11 cellular contexts compared by ENCODE assay signal in the genomic region with DNA sequence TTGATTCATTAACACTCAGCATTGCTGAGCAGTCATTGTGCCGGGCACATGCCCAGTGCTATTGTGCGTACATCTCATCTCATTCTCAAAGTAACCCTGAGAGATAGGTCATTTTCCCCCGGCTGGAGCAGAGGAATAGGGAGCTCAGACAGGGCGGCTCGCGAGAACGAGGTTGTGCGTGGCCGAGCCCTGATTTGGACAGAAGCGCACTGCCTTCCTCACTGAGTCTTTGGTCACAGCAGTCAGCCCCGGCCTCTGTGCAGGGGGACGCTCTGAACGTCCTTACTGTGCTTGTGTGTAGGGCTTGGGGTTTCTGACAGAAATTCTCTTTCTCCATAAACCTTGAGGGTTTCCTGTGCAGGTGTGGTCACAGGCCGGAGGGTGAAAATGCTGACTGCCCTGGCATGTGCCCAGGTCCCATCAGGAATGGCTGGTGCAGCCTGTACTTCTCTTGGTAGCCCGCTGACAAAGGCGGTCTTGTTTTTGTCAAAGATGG. TPM values are rescaled to one million over a fixed set of nuclear protein-coding genes. Genes with fewer than 3 reads are reported as not detected.
DNase-seq lines count a peak whose midpoint lies in the region; ATAC-seq, FAIRE-seq and TF ChIP-seq lines count a peak whose summit lies in the region.
"Had no signal": no experiment of that assay in that cellular context is flagged by ENCODE, and none has a peak within 500 bp of the region (broad histone marks: within the 10 kb centered on the region; RNA-seq: fewer than 3 reads in every experiment).

No MANE protein-coding gene starts in this region.

- CTCF ChIA-PET in GM12878 (lab: Yijun Ruan, JAX): interaction anchor here (0.7 kb wide), 1 partner anchor 30 kb away, joined by 4 read pairs; no protein-coding TSS in a partner anchor

- intact Hi-C loops in GM12878 (cut with micrococcal nuclease; ENCODE audit: unreplicated experiment) (no loop called here), CD14-positive monocyte (cut with micrococcal nuclease) (no loop called here)

- H3K36me3 Mint-ChIP-seq in GM23338 (ENCODE audit: low read depth): peaks cover 90% of the 10 kb centered on the region
- peaks cover 85 to 100% of the 10 kb centered on the region in 2 donors for H3K36me3 Mint-ChIP-seq in CD14-positive monocyte

- POLR2A ChIA-PET in GM12878 (lab: Charles Lee): no interaction called here

- H3K4me3 ChIP-seq in ACC112 (ENCODE audit: low read depth, low read length) (no peak overlapping the region), GM23338 (no peak overlapping the region), GM12878 (no peak overlapping the region)

- H3K27me3 Mint-ChIP-seq in GM23338 (ENCODE audit: insufficient read depth, low read depth, poor library complexity): peaks cover 7% of the 10 kb centered on the region
- peaks cover 0 to 5% (median 2%) of the 10 kb centered on the region in 3 donors for H3K27me3 Mint-ChIP-seq in CD14-positive monocyte (ENCODE audit: low read depth in 3 of 3)

- BruUV-seq in GM12878 (replicated peaks; lab: Mats Ljungman, UMichigan): no TSS peak

- H3K9me2 ChIP-seq in GM23338 (ENCODE audit: insufficient read depth): no peaks in the 10 kb centered on the region

- H3K27ac ChIP-seq in ACC112 (ENCODE audit: low read depth, low read length) (0 out of 2 replicates have a peak overlapping the region, but pooled peaks have one; percentile 39), GM23338 (ENCODE audit: low read depth) (peak overlapping the region; percentile 94), GM12878 (ENCODE audit: control insufficient read depth, insufficient read depth) (no peak overlapping the region)

- H2AFZ ChIP-seq in ACC112 (ENCODE audit: low read length, unreplicated experiment) (no peak overlapping the region), GM23338 (no peak overlapping the region), GM12878 (ENCODE audit: control insufficient read depth, low read depth, low read length) (no peak overlapping the region)

- H3K79me2 ChIP-seq in ACC112 (ENCODE audit: control insufficient read depth, insufficient read depth, low read length, unreplicated experiment) (peaks cover 7% of the 10 kb centered on the region), GM23338 (replicated peaks; ENCODE audit: insufficient read depth) (peaks cover 30% of the 10 kb centered on the region), GM12878 (ENCODE audit: control insufficient read depth, insufficient read depth, low read length) (peaks cover 2% of the 10 kb centered on the region)

- DNase-seq in GM23338 (ENCODE audit: low spot score) (no peak), GM12878 (ENCODE audit: low read depth, low spot score) (no peak), mesenteric fat pad (ENCODE audit: low spot score) (peak; percentile 74), CD14-positive monocyte (ENCODE audit: low spot score) (no peak), AML-193 (lab: John Stamatoyannopoulos, UW) (no peak), NOMO-1 treated with dmso at 0.1 percent for 144 hours (lab: John Stamatoyannopoulos, UW; ENCODE audit: unreplicated experiment) (no peak), GM19239 (ENCODE audit: insufficient read length, low spot score) (no peak)
- DNase-seq: activated gamma-delta T cell treated with Interleukin-2 at 50 U/mL for 16 hours; effector CD4-positive, alpha-beta T cell had no signal

- peak overlapping the region; percentile 55 for H3K4me2 ChIP-seq in GM23338
- H3K4me2 ChIP-seq in GM12878 (ENCODE audit: control insufficient read depth, insufficient read depth): no peak overlapping the region

- H3K27ac Mint-ChIP-seq in GM23338 (peak overlapping the region; percentile 53), CD14-positive monocyte (peak overlapping the region in 1 of 7 donors; percentile 34)

- H3K36me3 ChIP-seq in ACC112 (ENCODE audit: insufficient read depth, low read length) (peaks cover 5% of the 10 kb centered on the region; the same call in 1 of the 2 replicates), GM23338 (ENCODE audit: insufficient read depth) (no peaks in the 10 kb centered on the region; the same call in 1 of the 2 replicates), GM12878 (ENCODE audit: control insufficient read depth in 2 of 2, insufficient read depth in 2 of 2, low read length in 1 of 2) (peaks cover 10 to 26% of the 10 kb centered on the region in 2 experiments)

- in situ Hi-C loops in GM12878 (cut with MboI): no loop called here

- no peak for TF ChIP-seq POLR2A in GM12878 (IDR thresholded peaks at IDR 0.05; ENCODE audit: low read depth, low read length)

- RAD21 ChIA-PET in GM12878 (lab: Charles Lee; ENCODE audit: unreplicated experiment): no interaction called here

- H3K9me3 Mint-ChIP-seq in GM23338 (peaks cover 45% of the 10 kb centered on the region), CD14-positive monocyte (peaks cover 0 to 9% (median 3%) of the 10 kb centered on the region in 7 donors)

- SMC1A ChIA-PET in GM12878 (lab: Charles Lee; ENCODE audit: uncharacterized antibody, unreplicated experiment): interaction anchor here (1.3 kb wide), 1 partner anchor 30 kb away, joined by 5 read pairs; no protein-coding TSS in a partner anchor

- FAIRE-seq in GM12878 (lab: Jason Lieb, UNC) (no peak), GM19239 (lab: Jason Lieb, UNC) (no peak)

- no peak for TF ChIP-seq CTCF in GM23338 (conservative IDR thresholded peaks at IDR 0.05; ENCODE audit: low read depth in 2 of 2)
- no peak for TF ChIP-seq CTCF in GM12878 (IDR thresholded peaks at IDR 0.05 in 2 of 3, conservative IDR thresholded peaks at IDR 0.05 in 1 of 3; ENCODE audit: control insufficient read depth in 2 of 3, extremely low read depth in 1 of 3, insufficient read depth in 1 of 3, low read depth in 3 of 3, low read length in 3 of 3)
- no peak for TF ChIP-seq CTCF in CD14-positive monocyte (IDR thresholded peaks at IDR 0.05)

- H3F3A ChIP-seq in GM23338 (replicated peaks; ENCODE audit: low read depth): no peaks in the 10 kb centered on the region

- H3K9me3 ChIP-seq in GM12878 (replicated peaks; ENCODE audit: control insufficient read depth, insufficient read depth, low read length): no peaks in the 10 kb centered on the region
- H3K9me3 ChIP-seq: Caco-2 had no signal

- no peak; the same call in 2 of the 3 replicates for ATAC-seq in GM23338
- no peak for ATAC-seq in GM12878

- TF ChIP-seq EP300 in GM12878 (IDR thresholded peaks at IDR 0.05; ENCODE audit: borderline replicate concordance in 1 of 2, control insufficient read depth in 1 of 2, low read depth in 2 of 2, low read length in 2 of 2): no peak

- 95% methylated on average over 16 of the region's 16 CpGs for WGBS in GM12878 (ENCODE audit: insufficient coverage, insufficient replicate concordance, low lambda C conversion rate, missing lambda C conversion rate)

- H4K20me1 ChIP-seq in GM23338 (replicated peaks; ENCODE audit: insufficient read depth) (no peaks in the 10 kb centered on the region; the same call in 1 of the 2 replicates), GM12878 (ENCODE audit: control insufficient read depth, insufficient read depth) (no peaks in the 10 kb centered on the region)

- no peak overlapping the region for H3K9ac ChIP-seq in GM12878 (ENCODE audit: control insufficient read depth, insufficient read depth, low read length)

- TF ChIP-seq RAD21 in GM12878 (IDR thresholded peaks at IDR 0.05; ENCODE audit: insufficient read depth, low read depth, low read length): no peak

- H3K4me1 ChIP-seq in ACC112 (ENCODE audit: control insufficient read depth, insufficient read depth, low read length, unreplicated experiment) (peaks cover 6% of the 10 kb centered on the region), GM23338 (ENCODE audit: insufficient read depth) (peaks cover 23% of the 10 kb centered on the region), GM12878 (ENCODE audit: control insufficient read depth, insufficient read depth, low read length) (no peaks in the 10 kb centered on the region; the same call in 1 of the 2 replicates)
- H3K4me1 ChIP-seq: Caco-2 had no signal

- no peak overlapping the region; the same call in 2 of the 3 replicates for H3K4me3 Mint-ChIP-seq in GM23338
- H3K4me3 Mint-ChIP-seq in CD14-positive monocyte: no peak overlapping the region

- peaks cover 29% of the 10 kb centered on the region for H3K4me1 Mint-ChIP-seq in GM23338
- peaks cover 13% of the 10 kb centered on the region for H3K4me1 Mint-ChIP-seq in CD14-positive monocyte

- no peaks in the 10 kb centered on the region for H3K27me3 ChIP-seq in ACC112 (ENCODE audit: insufficient read depth, low read length)
- no peaks in the 10 kb centered on the region for H3K27me3 ChIP-seq in GM23338 (ENCODE audit: insufficient read depth)
- no peaks in the 10 kb centered on the region for H3K27me3 ChIP-seq in GM12878 (replicated peaks in 1 of 2; ENCODE audit: control insufficient read depth in 2 of 2, insufficient read depth in 2 of 2, low read length in 1 of 2)

RNA-seq across cellular contexts. Expression of a gene that starts 39.5 kb away (rescaled TPM):
- total RNA-seq in GM23338 (2014; rRNA removed; shearing (Covaris generic)): 24.2 and 29.9 TPM in 2 replicates
- polyA plus RNA-seq in GM23338 (2016; fragmentation: Nextera tagmentation; extraction: Ambion mirVana): 38.7 and 38.9 TPM in 2 replicates
- 30.0 and 34.7 TPM in 2 replicates for total RNA-seq in GM12878 (2013; cell fraction: nucleolus; rRNA removed)
- total RNA-seq in GM12878 (2014; rRNA removed): 40.3 and 42.1 TPM in 2 replicates
- 52.5 and 57.3 TPM in 2 replicates for total RNA-seq in GM12878 (2014; rRNA removed; fragmentation: Illumina TruSeq; extraction: Trizol)
- total RNA-seq in GM12878 (2021): 74.3 and 80.6 TPM in 2 replicates
- 26.2 TPM for polyA plus RNA-seq in GM12878 (2011; ENCODE audit: low read depth)
- 17.2 and 18.8 TPM in 2 replicates for polyA plus RNA-seq in GM12878 (2011; rRNA removed)
- polyA plus RNA-seq in GM12878 (2011; cell fraction: cytosol; rRNA removed): 13.0 and 14.4 TPM in 2 replicates
- polyA plus RNA-seq in GM12878 (2011; cell fraction: nucleus; rRNA removed): 20.7 and 30.4 TPM in 2 replicates
- polyA plus RNA-seq in GM12878 (2012): 33.0 and 35.7 TPM in 2 replicates
- 64.9 and 65.2 TPM in 2 replicates for polyA plus RNA-seq in GM12878 (2014; fragmentation: Illumina TruSeq; extraction: Trizol)
- 10 to 100 TPM; 13.8 to 24.7 TPM for polyA plus RNA-seq in GM12878 (2014; fragmentation: Nextera tagmentation; extraction: Ambion mirVana)
- 31.6 and 36.4 TPM in 2 replicates for polyA plus RNA-seq in GM12878 (2014; rRNA removed)
- polyA plus RNA-seq in GM12878 (2016; fragmentation: Nextera tagmentation; extraction: Ambion mirVana): 10 to 100 TPM; 74.5 to 76.6 TPM
- polyA minus RNA-seq in GM12878 (2011; rRNA and poly(A)+ RNA removed): 14.1 and 15.1 TPM in 2 replicates
- 15.6 and 17.3 TPM in 2 replicates for polyA minus RNA-seq in GM12878 (2011; cell fraction: cytosol; rRNA and poly(A)+ RNA removed)
- polyA minus RNA-seq in GM12878 (2011; cell fraction: nucleus; rRNA and poly(A)+ RNA removed): 6.8 and 11.3 TPM in 2 replicates
- total RNA-seq in mesenteric fat pad: 37.5 TPM
- 1 to 10 TPM; 3.9 to 4.3 TPM for polyA plus RNA-seq in CD14-positive monocyte

RNA-seq across cellular contexts. Expression of a gene that starts 39.6 kb away (rescaled TPM):
- 0.82 and 1.4 TPM in 2 replicates for total RNA-seq in GM23338 (2014; rRNA removed; shearing (Covaris generic))
- polyA plus RNA-seq in GM23338 (2016; fragmentation: Nextera tagmentation; extraction: Ambion mirVana) (1.3 and 2.4 TPM in 2 replicates), GM12878 (2011; rRNA removed) (1.3 and 1.5 TPM in 2 replicates), GM12878 (2014; fragmentation: Illumina TruSeq; extraction: Trizol) (2.3 TPM in 2 replicates), GM12878 (2014; fragmentation: Nextera tagmentation; extraction: Ambion mirVana) (1 to 10 TPM; 1.1 to 1.6 TPM), GM12878 (2014; rRNA removed) (2.9 and 3.0 TPM in 2 replicates), GM12878 (2016; fragmentation: Nextera tagmentation; extraction: Ambion mirVana) (1 to 10 TPM; 3.4 to 4.0 TPM), CD14-positive monocyte (1 to 10 TPM; 1.1 to 1.2 TPM)
- total RNA-seq in GM12878 (2013; cell fraction: nucleolus; rRNA removed): 1.9 and 2.9 TPM in 2 replicates
- total RNA-seq in GM12878 (2014; rRNA removed) (2.3 and 2.5 TPM in 2 replicates), GM12878 (2014; rRNA removed; fragmentation: Illumina TruSeq; extraction: Trizol) (2.4 and 2.9 TPM in 2 replicates), GM12878 (2021) (3.0 and 3.6 TPM in 2 replicates), mesenteric fat pad (6.0 TPM)
- polyA plus RNA-seq in GM12878 (2011; ENCODE audit: low read depth): 0.94 TPM
- polyA plus RNA-seq in GM12878 (2011; cell fraction: cytosol; rRNA removed): 0.70 and 1.1 TPM in 2 replicates
- polyA plus RNA-seq in GM12878 (2011; cell fraction: nucleus; rRNA removed): 0.72 and 1.1 TPM in 2 replicates
- 2.6 and 2.7 TPM in 2 replicates for polyA plus RNA-seq in GM12878 (2012)
- 0.72 and 1.2 TPM in 2 replicates for polyA minus RNA-seq in GM12878 (2011; rRNA and poly(A)+ RNA removed)
- 0.83 and 1.1 TPM in 2 replicates for polyA minus RNA-seq in GM12878 (2011; cell fraction: cytosol; rRNA and poly(A)+ RNA removed)
- polyA minus RNA-seq in GM12878 (2011; cell fraction: nucleus; rRNA and poly(A)+ RNA removed): 0.36 and 1.1 TPM in 2 replicates
